Comparison of ENCODE assay signal across 1 cellular context in the genomic region with DNA sequence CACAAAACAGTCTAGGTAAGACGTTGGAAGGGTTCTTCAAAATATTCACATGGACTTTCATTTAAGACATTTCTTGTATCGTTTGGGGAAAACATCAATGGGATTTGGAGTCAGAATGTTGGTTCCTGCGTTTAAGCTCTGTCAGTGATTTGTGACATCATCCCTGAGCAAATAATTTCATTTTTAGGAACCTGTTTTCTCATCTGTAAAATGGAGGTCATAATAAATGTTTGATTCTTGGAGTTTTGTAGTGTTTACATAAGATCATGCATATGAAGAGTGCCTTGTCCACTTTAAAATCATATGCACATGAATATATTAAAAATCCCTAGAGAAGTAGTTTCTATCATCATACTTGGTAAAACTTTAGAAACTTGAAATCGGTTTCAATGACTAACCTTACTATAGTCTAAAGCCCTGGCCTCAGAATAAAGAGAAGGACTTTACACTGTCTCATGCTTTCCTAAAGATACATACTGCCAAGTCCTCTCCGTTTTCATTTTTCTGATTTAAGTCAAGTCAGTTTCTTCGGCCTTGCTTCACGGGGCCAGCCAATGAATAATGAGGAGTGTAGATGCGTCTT.
TF ChIP-seq lines count a peak whose summit lies in the region.

No MANE protein-coding gene starts in this region.

TF ChIP-seq in HCT116, 20 proteins besides CTCF, POLR2A, EP300 and RAD21 (continued from another document):
- TF ChIP-seq, protein P1, sequence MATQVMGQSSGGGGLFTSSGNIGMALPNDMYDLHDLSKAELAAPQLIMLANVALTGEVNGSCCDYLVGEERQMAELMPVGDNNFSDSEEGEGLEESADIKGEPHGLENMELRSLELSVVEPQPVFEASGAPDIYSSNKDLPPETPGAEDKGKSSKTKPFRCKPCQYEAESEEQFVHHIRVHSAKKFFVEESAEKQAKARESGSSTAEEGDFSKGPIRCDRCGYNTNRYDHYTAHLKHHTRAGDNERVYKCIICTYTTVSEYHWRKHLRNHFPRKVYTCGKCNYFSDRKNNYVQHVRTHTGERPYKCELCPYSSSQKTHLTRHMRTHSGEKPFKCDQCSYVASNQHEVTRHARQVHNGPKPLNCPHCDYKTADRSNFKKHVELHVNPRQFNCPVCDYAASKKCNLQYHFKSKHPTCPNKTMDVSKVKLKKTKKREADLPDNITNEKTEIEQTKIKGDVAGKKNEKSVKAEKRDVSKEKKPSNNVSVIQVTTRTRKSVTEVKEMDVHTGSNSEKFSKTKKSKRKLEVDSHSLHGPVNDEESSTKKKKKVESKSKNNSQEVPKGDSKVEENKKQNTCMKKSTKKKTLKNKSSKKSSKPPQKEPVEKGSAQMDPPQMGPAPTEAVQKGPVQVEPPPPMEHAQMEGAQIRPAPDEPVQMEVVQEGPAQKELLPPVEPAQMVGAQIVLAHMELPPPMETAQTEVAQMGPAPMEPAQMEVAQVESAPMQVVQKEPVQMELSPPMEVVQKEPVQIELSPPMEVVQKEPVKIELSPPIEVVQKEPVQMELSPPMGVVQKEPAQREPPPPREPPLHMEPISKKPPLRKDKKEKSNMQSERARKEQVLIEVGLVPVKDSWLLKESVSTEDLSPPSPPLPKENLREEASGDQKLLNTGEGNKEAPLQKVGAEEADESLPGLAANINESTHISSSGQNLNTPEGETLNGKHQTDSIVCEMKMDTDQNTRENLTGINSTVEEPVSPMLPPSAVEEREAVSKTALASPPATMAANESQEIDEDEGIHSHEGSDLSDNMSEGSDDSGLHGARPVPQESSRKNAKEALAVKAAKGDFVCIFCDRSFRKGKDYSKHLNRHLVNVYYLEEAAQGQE (IDR thresholded peaks at IDR 0.05; ENCODE audit: low read depth): no peak
- no peak for TF ChIP-seq TCF7L2 (IDR thresholded peaks at IDR 0.05; ENCODE audit: borderline replicate concordance, extremely low read depth, insufficient read depth, insufficient read length)
